16 cellular contexts compared by ENCODE assay signal in genomic region chr9:109167716-109168115, GRCh38. TPM values are rescaled to one million over a fixed set of nuclear protein-coding genes. Genes with fewer than 3 reads are reported as not detected.
DNase-seq lines count a peak whose midpoint lies in the region; ATAC-seq and TF ChIP-seq lines count a peak whose summit lies in the region.
"Had no signal": no experiment of that assay in that cellular context is flagged by ENCODE, and none has a peak within 500 bp of the region (broad histone marks: within the 10 kb centered on the region; RNA-seq: fewer than 3 reads in every experiment).

No MANE protein-coding gene starts in this region.

- H3K4me1 Mint-ChIP-seq in nephron progenitor cell, result peaks cover 6% of the 10 kb centered on the region
- peaks cover 0 to 3% of the 10 kb centered on the region in 2 donors for H3K4me1 Mint-ChIP-seq in effector memory CD8-positive, alpha-beta T cell (ENCODE audit: low read depth in 2 of 2)
- H3K4me1 Mint-ChIP-seq: immature natural killer cell had no signal

- in situ Hi-C loops in G401 (cut with HindIII; ENCODE audit: low sequenced_read_pairs), result no loop called here

- peaks cover 74% of the 10 kb centered on the region for H3K27me3 Mint-ChIP-seq in nephron progenitor cell (ENCODE audit: low read depth, poor library complexity)
- peaks cover 69 to 92% of the 10 kb centered on the region in 2 donors for H3K27me3 Mint-ChIP-seq in effector memory CD8-positive, alpha-beta T cell

- no peak overlapping the region for H3K27ac Mint-ChIP-seq in nephron progenitor cell
- H3K27ac Mint-ChIP-seq in effector memory CD8-positive, alpha-beta T cell, result no peak overlapping the region
- H3K27ac Mint-ChIP-seq: immature natural killer cell had no signal

- peaks cover 18% of the 10 kb centered on the region for H3K9me3 Mint-ChIP-seq in nephron progenitor cell
- no peaks in the 10 kb centered on the region for H3K9me3 Mint-ChIP-seq in effector memory CD8-positive, alpha-beta T cell

- H3K36me3 Mint-ChIP-seq in nephron progenitor cell (ENCODE audit: low read depth), result peaks cover 12% of the 10 kb centered on the region
- H3K36me3 Mint-ChIP-seq in effector memory CD8-positive, alpha-beta T cell (ENCODE audit: insufficient read depth), result no peaks in the 10 kb centered on the region
- H3K36me3 Mint-ChIP-seq: immature natural killer cell had no signal

- DNase-seq in DMS53 (lab: John Stamatoyannopoulos, UW), result peak; percentile 26
- no peak for DNase-seq in DMS53 treated with DMSO at 0.1 percent for 48 hours (lab: John Stamatoyannopoulos, UW; ENCODE audit: unreplicated experiment)
- peak; percentile 60 for DNase-seq in G401 (ENCODE audit: low spot score)
- DNase-seq in cerebellar cortex (ENCODE audit: low spot score), result peak; percentile 48
- DNase-seq in nephron progenitor cell, result no peak
- no peak for DNase-seq in effector memory CD8-positive, alpha-beta T cell
- DNase-seq in NCI-H1417 treated with DMSO at 0.1 percent for 48 hours (lab: John Stamatoyannopoulos, UW), result no peak
- DNase-seq: activated CD4-positive, alpha-beta T cell treated with anti-CD3 and anti-CD28 coated beads, Interleukin-2, amount 50 U/mL, for 48 hours; activated naive CD4-positive, alpha-beta T cell treated with anti-CD3 and anti-CD28 coated beads, Interleukin-2, amount 50 U/mL, for 16 hours; activated T-cell treated with anti-CD3 and anti-CD28 coated beads for 4 hours; immature natural killer cell; lower lobe of right lung; NCI-H446 treated with DMSO at 0.1 percent for 48 hours; stimulated activated CD4-positive, alpha-beta T cell treated with anti-CD3 and anti-CD28 coated beads, Interleukin-4, amount 100 ng/mL, for 24 hours had no signal

- H3K4me3 Mint-ChIP-seq in nephron progenitor cell, result peak overlapping the region; percentile 85
- no peak overlapping the region for H3K4me3 Mint-ChIP-seq in effector memory CD8-positive, alpha-beta T cell
- H3K4me3 Mint-ChIP-seq: immature natural killer cell had no signal

- no peak for ATAC-seq in effector memory CD8-positive, alpha-beta T cell (replicated peaks)
- no peak for ATAC-seq in GM19395 (IDR thresholded peaks at IDR 0.05; ENCODE audit: unreplicated experiment)

- no peak for TF ChIP-seq CTCF in nephron progenitor cell (IDR thresholded peaks at IDR 0.05)

RNA-seq across cellular contexts. Expression of gene FRRS1L, which starts 0.7 kb away (rescaled TPM):
- not detected in 2 replicates for total RNA-seq in G401 (2014; rRNA removed; shearing (Covaris generic))
- total RNA-seq: A172 had no signal

RNA-seq across cellular contexts. Expression of gene TMEM245, which starts 48.0 kb away (rescaled TPM):
- 20.7 and 26.6 TPM in 2 replicates for total RNA-seq in G401 (2014; rRNA removed; shearing (Covaris generic))

Comparison
In these comparisons a context has a peak if more than half of its experiments do, and no peak if none do; other contexts are left out.
1. DNase-seq: peak in DMS53 (single experiment), G401 (single experiment) and cerebellar cortex (single experiment); none in DMS53 treated with DMSO at 0.1 percent for 48 hours (single experiment), nephron progenitor cell (single experiment), effector memory CD8-positive, alpha-beta T cell (0 of 3) and NCI-H1417 treated with DMSO at 0.1 percent for 48 hours (single experiment).